15 cellular contexts compared by ENCODE assay signal in the genomic region with DNA sequence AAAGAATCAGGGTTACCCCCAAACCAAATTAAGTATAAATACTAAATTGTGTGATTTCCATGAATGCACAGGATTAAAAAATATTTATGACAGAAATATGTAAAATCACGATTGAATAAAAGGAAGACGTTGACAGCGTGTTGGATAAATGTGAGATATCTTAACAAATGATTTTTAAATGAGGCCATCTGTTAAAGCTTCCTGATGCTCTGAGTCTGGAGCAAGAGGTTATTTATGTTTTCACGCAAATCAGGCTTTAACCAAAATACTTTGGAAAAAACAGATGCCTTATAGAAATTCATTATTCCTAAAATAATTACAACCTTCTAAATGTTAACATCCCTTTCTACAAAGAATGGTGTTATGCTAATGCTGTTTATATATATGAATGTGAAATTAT.
A peak's percentile ranks its signal among the peaks of the same experiment; 100 is the strongest.
DNase-seq lines count a peak whose midpoint lies in the region.
"Had no signal": no experiment of that assay in that cellular context is flagged by ENCODE, and none has a peak within 500 bp of the region (broad histone marks: within the 10 kb centered on the region; RNA-seq: fewer than 3 reads in every experiment).

No MANE protein-coding gene starts in this region.

- peak; percentile 16 for DNase-seq in DMS 273 (lab: John Stamatoyannopoulos, UW; ENCODE audit: unreplicated experiment)
- DNase-seq in DMS 273 treated with DMSO at 0.1 percent for 48 hours (lab: John Stamatoyannopoulos, UW), result no peak
- DNase-seq in NCI-H1694 (lab: John Stamatoyannopoulos, UW), result peak; percentile 52
- peak; percentile 70 for DNase-seq in cerebellar cortex (ENCODE audit: low spot score)
- no peak for DNase-seq in kidney tubule cell (ENCODE audit: low spot score)
- no peak for DNase-seq in occipital lobe (lab: John Stamatoyannopoulos, UW)
- no peak for DNase-seq in GM19240 (ENCODE audit: insufficient read length, low spot score)
- DNase-seq: AML-193; BE2C; CD4-positive, alpha-beta T cell; CD8-positive, alpha-beta memory T cell; DMS79; EL; GF-D8; H7 had no signal

Comparison
In these comparisons a context has a peak if more than half of its experiments do, and no peak if none do; other contexts are left out.
1. DNase-seq: peak in DMS 273 (single experiment), NCI-H1694 (single experiment) and cerebellar cortex (single experiment); none in DMS 273 treated with DMSO at 0.1 percent for 48 hours (single experiment), kidney tubule cell (single experiment), occipital lobe (single experiment) and GM19240 (single experiment).